Comparison of ENCODE assay signal across 14 cellular contexts in genomic region chr2:23713352-23713751, GRCh38.
"Had no signal": no experiment of that assay in that cellular context is flagged by ENCODE, and none has a peak within 500 bp of the region (broad histone marks: within the 10 kb centered on the region; RNA-seq: fewer than 3 reads in every experiment).

No MANE protein-coding gene starts in this region.

- H3K27me3 ChIP-seq: body of pancreas, dorsolateral prefrontal cortex, left lung, thyroid gland had no signal

- H3K4me1 ChIP-seq: body of pancreas, left lung had no signal

- ATAC-seq: activated CD4-positive, alpha-beta T cell treated with anti-CD3 and anti-CD28 coated beads for 36 hours; activated T-helper 17 cell treated with anti-CD3 and anti-CD28 coated beads, Interleukin-2, amount 50 U/mL, for 72 hours; body of pancreas; stimulated activated naive B cell treated with anti-CD40 and anti-IgM and Interleukin-4, amounts not matched to agents 10 μg/mL and 1 μg/mL and 100 μg/mL, for 72 hours had no signal

- H3K4me3 ChIP-seq: body of pancreas, dorsolateral prefrontal cortex, left lung, thyroid gland had no signal

- H3K27ac ChIP-seq: body of pancreas, left lung, thyroid gland had no signal

- H3K9me3 ChIP-seq: body of pancreas, left lung, thyroid gland had no signal

- H3K36me3 ChIP-seq: thyroid gland had no signal

- DNase-seq: activated CD4-positive, alpha-beta memory T cell treated with anti-CD3 and anti-CD28 coated beads for 36 hours; activated CD4-positive, alpha-beta T cell treated with anti-CD3 and anti-CD28 coated beads for 36 hours; activated naive CD4-positive, alpha-beta T cell; activated naive CD8-positive, alpha-beta T cell treated with anti-CD3 and anti-CD28 coated beads for 36 hours; amygdala; body of pancreas; caudate nucleus; dorsolateral prefrontal cortex; head of caudate nucleus; left lung; midbrain; stimulated activated naive B cell treated with anti-CD40 and anti-IgM and Interleukin-4, amounts not matched to agents 10 μg/mL and 1 μg/mL and 100 μg/mL, for 72 hours; thyroid gland had no signal
